In the genomic region with DNA sequence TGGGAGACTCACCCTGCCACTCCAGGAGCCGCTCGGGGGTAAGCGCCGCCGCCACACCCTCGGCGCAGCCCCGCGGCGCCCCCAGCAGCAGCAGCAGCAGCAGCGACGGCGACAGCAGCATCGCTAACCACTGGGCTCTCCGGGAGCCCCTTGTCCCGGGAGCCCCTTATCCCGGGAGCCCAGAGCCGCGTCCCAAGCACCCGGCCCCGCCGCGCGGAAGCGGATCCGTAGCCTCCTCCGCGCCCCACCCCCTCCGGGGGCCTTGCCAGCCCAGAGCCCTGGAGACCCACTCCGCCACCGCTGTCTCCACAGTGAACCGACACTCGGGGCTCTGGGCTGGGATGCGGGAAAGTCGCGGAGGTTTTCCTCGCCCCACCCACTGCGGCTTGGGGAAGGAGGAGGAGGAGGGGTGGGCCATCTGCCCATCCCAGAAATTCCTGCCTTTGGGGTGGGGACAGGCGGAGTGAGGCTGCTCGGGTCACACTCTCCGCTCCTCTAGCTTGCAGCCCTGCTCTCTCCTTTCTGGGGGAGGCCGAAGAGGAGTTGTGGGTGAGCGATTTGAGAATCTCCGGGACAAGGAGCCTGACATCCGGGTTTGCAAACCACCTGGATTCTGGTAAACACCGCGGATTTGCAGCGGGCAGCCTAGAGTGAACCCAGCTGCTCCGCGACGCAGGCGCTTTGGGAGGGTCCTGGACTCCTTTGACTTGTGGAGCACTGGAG, we compare ENCODE assay signal across 8 cellular contexts. TPM values are rescaled to one million over a fixed set of nuclear protein-coding genes. Genes with fewer than 3 reads are reported as not detected.
A peak's percentile ranks its signal among the peaks of the same experiment; 100 is the strongest.
DNase-seq lines count a peak whose midpoint lies in the region; ATAC-seq and TF ChIP-seq lines count a peak whose summit lies in the region.

PLA2R1 (minus strand) TSS at position 333 of the 723 bp plus-strand sequence; CDS start at position 121, 212 bp downstream.

- H3K9me3 ChIP-seq in CD8-positive, alpha-beta memory T cell (ENCODE audit: low read length), result no peaks in the 10 kb centered on the region
- no peaks in the 10 kb centered on the region for H3K9me3 ChIP-seq in lower lobe of right lung

- peaks cover 0 to 1% (median 0%) of the 10 kb centered on the region in 3 donors for H3K36me3 Mint-ChIP-seq in CD8-positive, alpha-beta memory T cell

- H3K27ac Mint-ChIP-seq in CD8-positive, alpha-beta memory T cell, result no peak within 1 kb of the TSS

- TF ChIP-seq CTCF in lower lobe of right lung (IDR thresholded peaks at IDR 0.05) (no peak), subcutaneous adipose tissue (IDR thresholded peaks at IDR 0.05; ENCODE audit: low read depth) (no peak)

- CTCF ChIA-PET in CD8-positive, alpha-beta memory T cell (lab: Charles Lee), result no interaction called here

- peaks cover 0 to 8% (median 3%) of the 10 kb centered on the region in 3 donors for H3K4me1 Mint-ChIP-seq in CD8-positive, alpha-beta memory T cell

- H3K4me3 Mint-ChIP-seq in CD8-positive, alpha-beta memory T cell, result peak within 1 kb of the TSS in 6 of 7 donors; percentile 38 to 74 (median 54)

- peaks cover 25 to 67% of the 10 kb centered on the region in 2 donors for H3K27me3 Mint-ChIP-seq in CD8-positive, alpha-beta memory T cell

- no peak for DNase-seq in CD8-positive, alpha-beta memory T cell
- peak; percentile 56 for DNase-seq in NCI-H526 treated with DMSO at 0.1 percent for 48 hours (lab: John Stamatoyannopoulos, UW)
- DNase-seq in ecto neural progenitor cell (ENCODE audit: low spot score), result peak; percentile 74
- peak; percentile 57 for DNase-seq in lower lobe of right lung
- DNase-seq in NCI-H226, result no peak

- H3K4me3 ChIP-seq in CD8-positive, alpha-beta memory T cell (ENCODE audit: low read length), result peak within 1 kb of the TSS; percentile 26
- H3K4me3 ChIP-seq in lower lobe of right lung, result peak within 1 kb of the TSS; percentile 69

- peaks cover 20% of the 10 kb centered on the region for H3K27me3 ChIP-seq in CD8-positive, alpha-beta memory T cell (ENCODE audit: insufficient read depth, low read length, poor library complexity, severe bottlenecking)
- H3K27me3 ChIP-seq in lower lobe of right lung (ENCODE audit: low read depth), result peaks cover 27% of the 10 kb centered on the region

- POLR2A ChIA-PET in CD8-positive, alpha-beta memory T cell (lab: Charles Lee), result no interaction called here

- ATAC-seq in lower lobe of right lung (peak; percentile 78 to 85), SK-N-SH treated with all-trans-retinoic acid at 6 μM for 48 hours (no peak), HG03520 (IDR thresholded peaks at IDR 0.05; ENCODE audit: unreplicated experiment) (no peak)

- H3K4me1 ChIP-seq in CD8-positive, alpha-beta memory T cell (ENCODE audit: insufficient read depth, low read length), result no peaks in the 10 kb centered on the region
- peaks cover 14% of the 10 kb centered on the region for H3K4me1 ChIP-seq in lower lobe of right lung

- no peak within 1 kb of the TSS for H3K27ac ChIP-seq in CD8-positive, alpha-beta memory T cell (ENCODE audit: low read depth, low read length)
- peak within 1 kb of the TSS; percentile 49 for H3K27ac ChIP-seq in lower lobe of right lung

- intact Hi-C loops in lower lobe of right lung (cut with DNase I), result no loop called here

- peaks cover 0 to 2% (median 0%) of the 10 kb centered on the region in 5 donors for H3K9me3 Mint-ChIP-seq in CD8-positive, alpha-beta memory T cell

- no peaks in the 10 kb centered on the region for H3K36me3 ChIP-seq in CD8-positive, alpha-beta memory T cell (ENCODE audit: insufficient read depth, low read length)
- H3K36me3 ChIP-seq in lower lobe of right lung, result no peaks in the 10 kb centered on the region

TF ChIP-seq in SK-N-SH treated with all-trans-retinoic acid at 6 μM for 48 hours, 23 proteins besides CTCF, POLR2A, EP300 and RAD21 (continues in another document):
- TF ChIP-seq PPARA (CRISPR knock-in tag; IDR thresholded peaks at IDR 0.05; ENCODE audit: borderline replicate concordance) (no peak), ZNF8 (CRISPR knock-in tag; IDR thresholded peaks at IDR 0.05) (no peak), ARNTL (CRISPR knock-in tag; IDR thresholded peaks at IDR 0.05; ENCODE audit: borderline replicate concordance, low read depth) (no peak), POU6F1 (CRISPR knock-in tag; IDR thresholded peaks at IDR 0.05; ENCODE audit: borderline replicate concordance, low read depth) (no peak), ZC3H10 (CRISPR knock-in tag; IDR thresholded peaks at IDR 0.05) (no peak), TOX (CRISPR knock-in tag; IDR thresholded peaks at IDR 0.05; ENCODE audit: borderline replicate concordance) (no peak), RARB (CRISPR knock-in tag; IDR thresholded peaks at IDR 0.05) (no peak), ZFP30 (CRISPR knock-in tag; IDR thresholded peaks at IDR 0.05) (no peak), ESRRG (CRISPR knock-in tag; IDR thresholded peaks at IDR 0.05) (no peak), SNAI2 (CRISPR knock-in tag; IDR thresholded peaks at IDR 0.05) (no peak), BACH2 (CRISPR knock-in tag; IDR thresholded peaks at IDR 0.05; ENCODE audit: borderline replicate concordance) (no peak), ZNF70 (CRISPR knock-in tag; IDR thresholded peaks at IDR 0.05) (no peak), ISL1 (CRISPR knock-in tag; IDR thresholded peaks at IDR 0.05) (no peak), CSDC2 (CRISPR knock-in tag; IDR thresholded peaks at IDR 0.05) (no peak), TCF4 (CRISPR knock-in tag; IDR thresholded peaks at IDR 0.05; ENCODE audit: borderline replicate concordance) (no peak)
- TF ChIP-seq, protein P1, sequence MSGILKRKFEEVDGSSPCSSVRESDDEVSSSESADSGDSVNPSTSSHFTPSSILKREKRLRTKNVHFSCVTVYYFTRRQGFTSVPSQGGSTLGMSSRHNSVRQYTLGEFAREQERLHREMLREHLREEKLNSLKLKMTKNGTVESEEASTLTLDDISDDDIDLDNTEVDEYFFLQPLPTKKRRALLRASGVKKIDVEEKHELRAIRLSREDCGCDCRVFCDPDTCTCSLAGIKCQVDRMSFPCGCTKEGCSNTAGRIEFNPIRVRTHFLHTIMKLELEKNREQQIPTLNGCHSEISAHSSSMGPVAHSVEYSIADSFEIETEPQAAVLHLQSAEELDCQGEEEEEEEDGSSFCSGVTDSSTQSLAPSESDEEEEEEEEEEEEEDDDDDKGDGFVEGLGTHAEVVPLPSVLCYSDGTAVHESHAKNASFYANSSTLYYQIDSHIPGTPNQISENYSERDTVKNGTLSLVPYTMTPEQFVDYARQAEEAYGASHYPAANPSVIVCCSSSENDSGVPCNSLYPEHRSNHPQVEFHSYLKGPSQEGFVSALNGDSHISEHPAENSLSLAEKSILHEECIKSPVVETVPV (CRISPR knock-in tag; IDR thresholded peaks at IDR 0.05), result no peak
- TF ChIP-seq, protein P2, sequence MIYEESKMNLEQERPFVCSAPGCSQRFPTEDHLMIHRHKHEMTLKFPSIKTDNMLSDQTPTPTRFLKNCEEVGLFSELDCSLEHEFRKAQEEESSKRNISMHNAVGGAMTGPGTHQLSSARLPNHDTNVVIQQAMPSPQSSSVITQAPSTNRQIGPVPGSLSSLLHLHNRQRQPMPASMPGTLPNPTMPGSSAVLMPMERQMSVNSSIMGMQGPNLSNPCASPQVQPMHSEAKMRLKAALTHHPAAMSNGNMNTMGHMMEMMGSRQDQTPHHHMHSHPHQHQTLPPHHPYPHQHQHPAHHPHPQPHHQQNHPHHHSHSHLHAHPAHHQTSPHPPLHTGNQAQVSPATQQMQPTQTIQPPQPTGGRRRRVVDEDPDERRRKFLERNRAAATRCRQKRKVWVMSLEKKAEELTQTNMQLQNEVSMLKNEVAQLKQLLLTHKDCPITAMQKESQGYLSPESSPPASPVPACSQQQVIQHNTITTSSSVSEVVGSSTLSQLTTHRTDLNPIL (CRISPR knock-in tag; IDR thresholded peaks at IDR 0.05; ENCODE audit: low read depth), result no peak
- TF ChIP-seq, protein P3, sequence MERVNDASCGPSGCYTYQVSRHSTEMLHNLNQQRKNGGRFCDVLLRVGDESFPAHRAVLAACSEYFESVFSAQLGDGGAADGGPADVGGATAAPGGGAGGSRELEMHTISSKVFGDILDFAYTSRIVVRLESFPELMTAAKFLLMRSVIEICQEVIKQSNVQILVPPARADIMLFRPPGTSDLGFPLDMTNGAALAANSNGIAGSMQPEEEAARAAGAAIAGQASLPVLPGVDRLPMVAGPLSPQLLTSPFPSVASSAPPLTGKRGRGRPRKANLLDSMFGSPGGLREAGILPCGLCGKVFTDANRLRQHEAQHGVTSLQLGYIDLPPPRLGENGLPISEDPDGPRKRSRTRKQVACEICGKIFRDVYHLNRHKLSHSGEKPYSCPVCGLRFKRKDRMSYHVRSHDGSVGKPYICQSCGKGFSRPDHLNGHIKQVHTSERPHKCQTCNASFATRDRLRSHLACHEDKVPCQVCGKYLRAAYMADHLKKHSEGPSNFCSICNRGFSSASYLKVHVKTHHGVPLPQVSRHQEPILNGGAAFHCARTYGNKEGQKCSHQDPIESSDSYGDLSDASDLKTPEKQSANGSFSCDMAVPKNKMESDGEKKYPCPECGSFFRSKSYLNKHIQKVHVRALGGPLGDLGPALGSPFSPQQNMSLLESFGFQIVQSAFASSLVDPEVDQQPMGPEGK (CRISPR knock-in tag; IDR thresholded peaks at IDR 0.05; ENCODE audit: borderline replicate concordance), result no peak

RNA-seq across cellular contexts. Expression of gene PLA2R1, which starts in this region (rescaled TPM):
- not detected for total RNA-seq in CD8-positive, alpha-beta memory T cell
- polyA plus RNA-seq in CD8-positive, alpha-beta memory T cell, result not detected
- total RNA-seq in lower lobe of right lung (5.6 TPM), subcutaneous adipose tissue (10 to 100 TPM; 13.2 to 24.4 (median 19.1) TPM)

Comparison
In these comparisons a context has a peak if more than half of its experiments do, and no peak if none do; other contexts are left out.
1. DNase-seq: peak in NCI-H526 treated with DMSO at 0.1 percent for 48 hours (single experiment), ecto neural progenitor cell (single experiment) and lower lobe of right lung (single experiment); none in CD8-positive, alpha-beta memory T cell (0 of 5) and NCI-H226 (single experiment).
2. ATAC-seq: peak in lower lobe of right lung (2 of 2); none in SK-N-SH treated with all-trans-retinoic acid at 6 μM for 48 hours (single experiment) and HG03520 (single experiment).